In genomic region chr17:43888548-43888947, GRCh38 we compare ENCODE assay signal across 21 cellular contexts. TPM values are rescaled to one million over a fixed set of nuclear protein-coding genes. Genes with fewer than 3 reads are reported as not detected.
DNase-seq lines count a peak whose midpoint lies in the region; ATAC-seq, FAIRE-seq and TF ChIP-seq lines count a peak whose summit lies in the region.
"Had no signal": no experiment of that assay in that cellular context is flagged by ENCODE, and none has a peak within 500 bp of the region (broad histone marks: within the 10 kb centered on the region; RNA-seq: fewer than 3 reads in every experiment).

No MANE protein-coding gene starts in this region.

- H3K79me2 ChIP-seq in neural progenitor cell (ENCODE audit: low read depth) (no peaks in the 10 kb centered on the region), SK-N-SH (ENCODE audit: insufficient read depth) (no peaks in the 10 kb centered on the region)

- H3K27ac Mint-ChIP-seq in neural progenitor cell, result no peak overlapping the region
- H3K27ac Mint-ChIP-seq in MCF 10A (ENCODE audit: low read depth, unreplicated experiment), result no peak overlapping the region

- peak; percentile 51 for DNase-seq in D341Med (ENCODE audit: low spot score)
- DNase-seq in NCI-H82 (lab: John Stamatoyannopoulos, UW), result peak; percentile 87
- DNase-seq in bronchial epithelial cell (ENCODE audit: low read depth), result no peak
- no peak for DNase-seq in neural progenitor cell (ENCODE audit: low spot score)
- no peak for DNase-seq in SK-N-SH
- no peak for DNase-seq in MCF 10A (ENCODE audit: unreplicated experiment)
- DNase-seq in heart left ventricle, result no peak
- DNase-seq in activated CD4-positive, alpha-beta T cell treated with anti-CD3 and anti-CD28 coated beads for 4 hours, result no peak
- DNase-seq: 8988T; Calu3; CD4-positive, alpha-beta memory T cell had no signal

- WGBS in SK-N-SH (ENCODE audit: low lambda C conversion rate), result 75% methylated on average over 4 of the region's 4 CpGs
- 60 to 71% (median 66%) methylated on average over 4 of the region's 4 CpGs for WGBS in heart left ventricle, 4 donors

- H3K36me3 Mint-ChIP-seq in neural progenitor cell (peaks cover 4% of the 10 kb centered on the region), MCF 10A (ENCODE audit: insufficient read depth, unreplicated experiment) (no peaks in the 10 kb centered on the region)
- H3K36me3 Mint-ChIP-seq: CD14-positive monocyte; CD4-positive, alpha-beta memory T cell had no signal

- H4K20me1 ChIP-seq in neural progenitor cell (ENCODE audit: low read depth) (peaks cover 17% of the 10 kb centered on the region), SK-N-SH (ENCODE audit: insufficient read depth) (no peaks in the 10 kb centered on the region)
- H4K20me1 ChIP-seq: BLaER1 had no signal

- CTCF ChIA-PET in SK-N-SH (lab: Yijun Ruan, JAX), result interaction anchor here (1.0 to 23.5 kb wide), 4 partner anchors 10 to 106 kb away, joined by 4 to 344 read pairs (median 4); no protein-coding TSS in a partner anchor
- CTCF ChIA-PET in MCF 10A (lab: Yijun Ruan, JAX), result interaction anchor here (0.6 to 1.8 kb wide), 5 partner anchors 8 to 107 kb away, joined by 3 to 8 read pairs (median 4); no protein-coding TSS in a partner anchor

- H3K9me2 ChIP-seq in SK-N-SH, result no peaks in the 10 kb centered on the region

- H3K27me3 ChIP-seq in bronchial epithelial cell (ENCODE audit: control insufficient read depth, insufficient read depth, low read length), result peaks cover 2% of the 10 kb centered on the region
- no peaks in the 10 kb centered on the region for H3K27me3 ChIP-seq in neural progenitor cell
- H3K27me3 ChIP-seq in SK-N-SH (ENCODE audit: insufficient read depth), result no peaks in the 10 kb centered on the region
- H3K27me3 ChIP-seq in heart left ventricle, result no peaks in the 10 kb centered on the region
- H3K27me3 ChIP-seq: BLaER1 had no signal

- TF ChIP-seq EP300 in SK-N-SH (IDR thresholded peaks at IDR 0.05; ENCODE audit: borderline replicate concordance in 1 of 2, low read depth in 1 of 2, low read length in 1 of 2), result no peak

- peaks cover 2% of the 10 kb centered on the region for H3K27me3 Mint-ChIP-seq in neural progenitor cell (ENCODE audit: insufficient read depth, low read depth)
- peaks cover 55% of the 10 kb centered on the region for H3K27me3 Mint-ChIP-seq in MCF 10A (ENCODE audit: insufficient read depth, unreplicated experiment)

- H3F3A ChIP-seq in neural progenitor cell (ENCODE audit: low read depth) (no peaks in the 10 kb centered on the region), SK-N-SH (replicated peaks; ENCODE audit: insufficient read depth) (no peaks in the 10 kb centered on the region)

- H3K9me3 ChIP-seq in neural progenitor cell (ENCODE audit: low read depth) (no peaks in the 10 kb centered on the region), SK-N-SH (no peaks in the 10 kb centered on the region), heart left ventricle (no peaks in the 10 kb centered on the region)
- H3K9me3 ChIP-seq: BLaER1, HAP-1 had no signal

- H3K4me3 Mint-ChIP-seq in neural progenitor cell (no peak overlapping the region), MCF 10A (ENCODE audit: unreplicated experiment) (no peak overlapping the region)
- H3K4me3 Mint-ChIP-seq: CD14-positive monocyte; CD4-positive, alpha-beta memory T cell had no signal

- H3K4me2 ChIP-seq in neural progenitor cell, result peak overlapping the region; percentile 23
- H3K4me2 ChIP-seq in SK-N-SH, result no peak overlapping the region
- H3K4me2 ChIP-seq: BLaER1 had no signal

- no peaks in the 10 kb centered on the region for H3K36me3 ChIP-seq in bronchial epithelial cell (ENCODE audit: control insufficient read depth, insufficient read depth, low read length)
- no peaks in the 10 kb centered on the region for H3K36me3 ChIP-seq in neural progenitor cell
- H3K36me3 ChIP-seq in SK-N-SH (replicated peaks in 1 of 2; ENCODE audit: control insufficient read depth in 1 of 2, insufficient read depth in 2 of 2, low read length in 1 of 2), result no peaks in the 10 kb centered on the region
- no peaks in the 10 kb centered on the region for H3K36me3 ChIP-seq in heart left ventricle
- H3K36me3 ChIP-seq: BLaER1, HAP-1 had no signal

- POLR2A ChIA-PET in SK-N-SH (lab: Yijun Ruan, JAX) (no interaction called here), MCF 10A (lab: Yijun Ruan, JAX) (no interaction called here)

- no peak for TF ChIP-seq RAD21 in SK-N-SH (IDR thresholded peaks at IDR 0.05; ENCODE audit: low read length)

- intact Hi-C loops in MCF 10A (cut with micrococcal nuclease) (no loop called here), heart left ventricle (cut with DNase I) (loop anchor here in 2 of 10 donors (10.0 kb wide), 2 partner anchors 64 to 116 kb away; partner anchors contain the start of gene NAGS (in 1 of the 2))

- H3K4me3 ChIP-seq in bronchial epithelial cell (ENCODE audit: low read depth, low read length) (no peak overlapping the region), neural progenitor cell (no peak overlapping the region), SK-N-SH (ENCODE audit: low read depth in 2 of 2, low read length in 1 of 2) (no peak overlapping the region), heart left ventricle (no peak overlapping the region)
- H3K4me3 ChIP-seq: BLaER1, HAP-1 had no signal

- TF ChIP-seq POLR2A in heart left ventricle (IDR thresholded peaks at IDR 0.05), result no peak

- H3K4me1 ChIP-seq in neural progenitor cell (peaks cover 15% of the 10 kb centered on the region), SK-N-SH (ENCODE audit: control insufficient read depth in 1 of 2, insufficient read depth in 2 of 2, low read depth in 1 of 2, low read length in 1 of 2) (peaks cover 0 to 9% of the 10 kb centered on the region in 2 experiments; a peak in 1 of 4 replicates), heart left ventricle (no peaks in the 10 kb centered on the region)
- H3K4me1 ChIP-seq: BLaER1 had no signal

- H3K4me1 Mint-ChIP-seq in neural progenitor cell (peaks cover 13% of the 10 kb centered on the region), MCF 10A (ENCODE audit: insufficient read depth, unreplicated experiment) (no peaks in the 10 kb centered on the region)
- H3K4me1 Mint-ChIP-seq: CD14-positive monocyte; CD4-positive, alpha-beta memory T cell had no signal

- H3K9ac ChIP-seq in neural progenitor cell, result no peak overlapping the region
- H3K9ac ChIP-seq in SK-N-SH, result no peak overlapping the region
- H3K9ac ChIP-seq: BLaER1 had no signal

- FAIRE-seq in bronchial epithelial cell (lab: Jason Lieb, UNC), result peak; percentile 62
- FAIRE-seq: G401.6, GM12891, GM19239, H1 had no signal

- TF ChIP-seq CTCF in bronchial epithelial cell (IDR thresholded peaks at IDR 0.05; ENCODE audit: insufficient read depth, low read length, severe bottlenecking), result no peak
- TF ChIP-seq CTCF in neural progenitor cell (IDR thresholded peaks at IDR 0.05), result no peak
- TF ChIP-seq CTCF in SK-N-SH (IDR thresholded peaks at IDR 0.05), result no peak
- TF ChIP-seq CTCF in MCF 10A (IDR thresholded peaks at IDR 0.05; ENCODE audit: unreplicated experiment), result no peak
- TF ChIP-seq CTCF in heart left ventricle (IDR thresholded peaks at IDR 0.05), result no peak

- no peak overlapping the region for H3K27ac ChIP-seq in neural progenitor cell
- no peak overlapping the region for H3K27ac ChIP-seq in SK-N-SH (ENCODE audit: low read depth in 2 of 2, low read length in 1 of 2)
- no peak overlapping the region for H3K27ac ChIP-seq in heart left ventricle
- H3K27ac ChIP-seq: BLaER1 had no signal

- no peak for ATAC-seq in heart left ventricle

- H2AFZ ChIP-seq in neural progenitor cell (replicated peaks), result no peak overlapping the region
- H2AFZ ChIP-seq in SK-N-SH (ENCODE audit: low read depth), result no peak overlapping the region

- no TSS peak for BruUV-seq in MCF 10A (replicated peaks; lab: Mats Ljungman, UMichigan)

- H3K9me3 Mint-ChIP-seq in neural progenitor cell (no peaks in the 10 kb centered on the region), MCF 10A (ENCODE audit: unreplicated experiment) (no peaks in the 10 kb centered on the region)
- H3K9me3 Mint-ChIP-seq: CD14-positive monocyte; CD4-positive, alpha-beta memory T cell had no signal

TF ChIP-seq in SK-N-SH, 30 proteins besides CTCF, POLR2A, EP300 and RAD21 (continues in another document):
- no peak for TF ChIP-seq TCF12 (IDR thresholded peaks at IDR 0.05)
- TF ChIP-seq CHD2 (IDR thresholded peaks at IDR 0.05; ENCODE audit: low read length, partially characterized antibody), result no peak
- TF ChIP-seq MAX (IDR thresholded peaks at IDR 0.05; ENCODE audit: low read depth), result no peak

RNA-seq across cellular contexts. Expression of gene MPP2, which starts 18.8 kb away (rescaled TPM):
- total RNA-seq in bronchial epithelial cell (0.13 and 0.26 TPM in 2 replicates), neural progenitor cell (ENCODE audit: low replicate concordance) (7.8 and 24.5 TPM in 2 replicates), MCF 10A (2022) (not detected in 2 replicates), heart left ventricle (10 to 100 TPM; 10.4 to 22.3 (median 15.4) TPM)
- polyA plus RNA-seq in SK-N-SH (2012; rRNA removed) (8.1 and 8.3 TPM in 2 replicates), heart left ventricle (10 to 100 TPM in 1 of 2 donors, 1 to 10 TPM in 1; 6.7 to 12.8 TPM)
- 3.6 and 5.5 TPM in 2 replicates for polyA plus RNA-seq in SK-N-SH (2012; cell fraction: cytosol; rRNA removed)
- 10.2 and 13.4 TPM in 2 replicates for polyA plus RNA-seq in SK-N-SH (2012; cell fraction: nucleus; rRNA removed)
- polyA plus RNA-seq: CD14-positive monocyte had no signal

RNA-seq across cellular contexts. Expression of gene CD300LG, which starts 41.6 kb away (rescaled TPM):
- total RNA-seq in bronchial epithelial cell (not detected in 2 replicates), neural progenitor cell (ENCODE audit: low replicate concordance) (not detected in 2 replicates), MCF 10A (2022) (not detected in 2 replicates), heart left ventricle (10 to 100 TPM in 7 of 9 donors, 1 to 10 TPM in 2; 7.3 to 85.8 (median 19.9) TPM)
- polyA plus RNA-seq in SK-N-SH (2012; rRNA removed) (not detected in 2 replicates), heart left ventricle (10 to 100 TPM; 15.5 to 37.2 TPM)
- polyA plus RNA-seq in SK-N-SH (2012; cell fraction: cytosol; rRNA removed), result not detected in 2 replicates
- not detected in 2 replicates for polyA plus RNA-seq in SK-N-SH (2012; cell fraction: nucleus; rRNA removed)
- total RNA-seq: A673; Calu3; CD4-positive, alpha-beta memory T cell; H1; HT-29 had no signal
- polyA plus RNA-seq: AG04450; CD14-positive monocyte; CD4-positive, alpha-beta memory T cell had no signal

RNA-seq across cellular contexts. Expression of gene PPY, which starts 53.7 kb away (rescaled TPM):
- not detected in 2 replicates for total RNA-seq in bronchial epithelial cell
- total RNA-seq in neural progenitor cell (ENCODE audit: low replicate concordance), result not detected in 2 replicates
- not detected in 2 replicates for polyA plus RNA-seq in SK-N-SH (2012; rRNA removed)
- not detected in 2 replicates for polyA plus RNA-seq in SK-N-SH (2012; cell fraction: cytosol; rRNA removed)
- not detected in 2 replicates for polyA plus RNA-seq in SK-N-SH (2012; cell fraction: nucleus; rRNA removed)
- total RNA-seq in MCF 10A (2022), result not detected in 2 replicates
- not detected for total RNA-seq in heart left ventricle
- not detected for polyA plus RNA-seq in heart left ventricle
- total RNA-seq: A673; Calu3; CD4-positive, alpha-beta memory T cell; H1; HT-29 had no signal
- polyA plus RNA-seq: AG04450; CD14-positive monocyte; CD4-positive, alpha-beta memory T cell had no signal

RNA-seq across cellular contexts. Expression of gene MPP3, which starts 55.6 kb away (rescaled TPM):
- total RNA-seq in bronchial epithelial cell (7.2 and 9.7 TPM in 2 replicates), neural progenitor cell (ENCODE audit: low replicate concordance) (6.1 and 7.0 TPM in 2 replicates), MCF 10A (2022) (18.7 and 24.5 TPM in 2 replicates), heart left ventricle (10 to 100 TPM; 13.8 to 70.2 (median 25.3) TPM)
- polyA plus RNA-seq in SK-N-SH (2012; rRNA removed) (12.5 and 14.1 TPM in 2 replicates), heart left ventricle (10 to 100 TPM; 40.0 to 45.4 TPM)
- 3.9 and 6.1 TPM in 2 replicates for polyA plus RNA-seq in SK-N-SH (2012; cell fraction: cytosol; rRNA removed)
- 77.4 and 80.4 TPM in 2 replicates for polyA plus RNA-seq in SK-N-SH (2012; cell fraction: nucleus; rRNA removed)
- polyA plus RNA-seq: CD14-positive monocyte had no signal

Comparison
In these comparisons a context has a peak if more than half of its experiments do, and no peak if none do; other contexts are left out.
1. DNase-seq: peak in D341Med (single experiment) and NCI-H82 (single experiment); none in bronchial epithelial cell (single experiment), neural progenitor cell (single experiment), SK-N-SH (single experiment), MCF 10A (single experiment), heart left ventricle (0 of 5) and activated CD4-positive, alpha-beta T cell treated with anti-CD3 and anti-CD28 coated beads for 4 hours (0 of 2).